ENCODE assay signal across 8 cellular contexts in genomic region chr4:109701566-109702399, GRCh38. TPM values are rescaled to one million over a fixed set of nuclear protein-coding genes. Genes with fewer than 3 reads are reported as not detected.
DNase-seq lines count a peak whose midpoint lies in the region; ATAC-seq and TF ChIP-seq lines count a peak whose summit lies in the region.

No MANE protein-coding gene starts in this region.

- no peaks in the 10 kb centered on the region for H3K79me2 ChIP-seq in neural cell (replicated peaks; ENCODE audit: insufficient read depth, low read length)

- ATAC-seq in aorta (ENCODE audit: low FRiP score) (no peak), HG03378 (IDR thresholded peaks at IDR 0.05; ENCODE audit: unreplicated experiment) (no peak)

- no peak overlapping the region for H3K4me2 ChIP-seq in neural cell (ENCODE audit: low read length)

- H2AFZ ChIP-seq in neural cell (ENCODE audit: low read depth, low read length): no peak overlapping the region

- no peak for TF ChIP-seq CTCF in neural cell (IDR thresholded peaks at IDR 0.05; ENCODE audit: poor library complexity, severe bottlenecking)

- H3K4me1 ChIP-seq in endocrine pancreas (ENCODE audit: control insufficient read depth, insufficient read depth, low read length) (no peaks in the 10 kb centered on the region), aorta (ENCODE audit: control insufficient read depth in 1 of 2, insufficient read depth in 2 of 2, low read length in 2 of 2) (peaks cover 0 to 7% of the 10 kb centered on the region in 2 donors)

- no peaks in the 10 kb centered on the region for H3K27me3 ChIP-seq in endocrine pancreas (ENCODE audit: control insufficient read depth, insufficient read depth, low read length)
- H3K27me3 ChIP-seq in neural cell (ENCODE audit: insufficient read depth, low read depth, low read length): no peaks in the 10 kb centered on the region
- no peaks in the 10 kb centered on the region for H3K27me3 ChIP-seq in aorta (ENCODE audit: control insufficient read depth in 1 of 2, insufficient read depth in 2 of 2, low read length in 1 of 2)

- no peak for TF ChIP-seq EP300 in neural cell (conservative IDR thresholded peaks at IDR 0.05; ENCODE audit: poor library complexity, severe bottlenecking)

- no peak for TF ChIP-seq RAD21 in neural cell (conservative IDR thresholded peaks at IDR 0.05)

- H4K20me1 ChIP-seq in neural cell (ENCODE audit: insufficient read depth): no peaks in the 10 kb centered on the region

- WGBS in aorta, 2 donors: 59 to 62% methylated on average over 21 of the region's 21 CpGs

- intact Hi-C loops in aorta (cut with DNase I): loop anchor here (2.0 to 10.0 kb wide), 3 partner anchors 27 to 267 kb away; partner anchors contain the start of genes GAR1 (in 1 of the 2) and SEC24B (in 1 of the 2)

- peak; percentile 1 for DNase-seq in NCI-H1105 treated with DMSO at 0.1 percent for 48 hours (lab: John Stamatoyannopoulos, UW)
- no peak for DNase-seq in NCI-H1105 (lab: John Stamatoyannopoulos, UW)
- peak; percentile 2 for DNase-seq in NCI-H69 (lab: John Stamatoyannopoulos, UW)
- no peak for DNase-seq in aorta
- no peak for DNase-seq in NCI-H2196 treated with DMSO at 0.1 percent for 48 hours (lab: John Stamatoyannopoulos, UW; ENCODE audit: unreplicated experiment)

- no peaks in the 10 kb centered on the region for H3K9me2 ChIP-seq in neural cell (ENCODE audit: insufficient read depth, low read length)

- no peaks in the 10 kb centered on the region for H3F3A ChIP-seq in neural cell (ENCODE audit: insufficient read depth, low read length, poor library complexity, severe bottlenecking)

- H3K9me3 ChIP-seq in endocrine pancreas (ENCODE audit: control insufficient read depth, low read length): no peaks in the 10 kb centered on the region
- H3K9me3 ChIP-seq in neural cell (ENCODE audit: low read length): no peaks in the 10 kb centered on the region
- no peaks in the 10 kb centered on the region for H3K9me3 ChIP-seq in aorta (ENCODE audit: control insufficient read depth, low read length)

- peak overlapping the region; percentile 19 for H3K9ac ChIP-seq in endocrine pancreas (ENCODE audit: control insufficient read depth, insufficient read depth, low read length)
- H3K9ac ChIP-seq in neural cell (ENCODE audit: low read length): no peak overlapping the region

- H3K36me3 ChIP-seq in endocrine pancreas (ENCODE audit: control insufficient read depth, insufficient read depth, low read length): no peaks in the 10 kb centered on the region
- H3K36me3 ChIP-seq in neural cell (ENCODE audit: insufficient read depth, low read length): no peaks in the 10 kb centered on the region
- no peaks in the 10 kb centered on the region for H3K36me3 ChIP-seq in aorta (ENCODE audit: control insufficient read depth in 1 of 2, insufficient read depth in 2 of 2, low read length in 1 of 2)

- H3K27ac ChIP-seq in neural cell (ENCODE audit: low read length): no peak overlapping the region
- no peak overlapping the region for H3K27ac ChIP-seq in aorta (ENCODE audit: low read depth in 1 of 2, low read length in 2 of 2)

- H3K4me3 ChIP-seq in endocrine pancreas (ENCODE audit: control insufficient read depth, insufficient read depth, low read length) (peak overlapping the region; percentile 58), neural cell (ENCODE audit: low read length) (peak overlapping the region; percentile 94), aorta (ENCODE audit: low read length in 2 of 2) (peak overlapping the region in 1 of 2 donors; percentile 87)

TF ChIP-seq in neural cell, 6 proteins besides CTCF, POLR2A, EP300 and RAD21:
- TF ChIP-seq TAF1 (IDR thresholded peaks at IDR 0.05; ENCODE audit: low read depth) (no peak), REST (IDR thresholded peaks at IDR 0.05; ENCODE audit: borderline replicate concordance) (no peak), SMC3 (conservative IDR thresholded peaks at IDR 0.05; ENCODE audit: poor library complexity) (no peak), POLR2AphosphoS5 (IDR thresholded peaks at IDR 0.05) (no peak), EZH2 (IDR thresholded peaks at IDR 0.05; ENCODE audit: borderline replicate concordance, insufficient read depth, low read length, poor library complexity, severe bottlenecking) (no peak), MXI1 (conservative IDR thresholded peaks at IDR 0.05; ENCODE audit: poor library complexity, severe bottlenecking) (no peak)

RNA-seq across cellular contexts. Expression of gene CASP6, which starts 1.5 kb away (rescaled TPM):
- polyA plus RNA-seq in neural cell: 5.1 and 9.5 TPM in 2 replicates
- 12.3 and 12.4 TPM in 2 replicates for polyA minus RNA-seq in neural cell
- total RNA-seq in aorta: 10 to 100 TPM; 11.1 to 19.3 TPM
- 10 to 100 TPM; 14.2 to 30.1 TPM for polyA plus RNA-seq in aorta

RNA-seq across cellular contexts. Expression of gene PLA2G12A, which starts 28.1 kb away (rescaled TPM):
- polyA plus RNA-seq in neural cell: 31.2 and 99.0 TPM in 2 replicates
- 33.6 and 35.9 TPM in 2 replicates for polyA minus RNA-seq in neural cell
- total RNA-seq in aorta: 10 to 100 TPM; 32.4 to 34.5 TPM
- 10 to 100 TPM; 10.3 to 12.8 TPM for polyA plus RNA-seq in aorta

Comparison
In these comparisons a context has a peak if more than half of its experiments do, and no peak if none do; other contexts are left out.
1. DNase-seq: peak in NCI-H1105 treated with DMSO at 0.1 percent for 48 hours (single experiment) and NCI-H69 (single experiment); none in NCI-H1105 (single experiment), aorta (0 of 2) and NCI-H2196 treated with DMSO at 0.1 percent for 48 hours (single experiment).